ENCODE assay signal across 28 cellular contexts in genomic region chr13:104483631-104484030, GRCh38.
DNase-seq lines count a peak whose midpoint lies in the region; ATAC-seq, FAIRE-seq and TF ChIP-seq lines count a peak whose summit lies in the region.
"Had no signal": no experiment of that assay in that cellular context is flagged by ENCODE, and none has a peak within 500 bp of the region (broad histone marks: within the 10 kb centered on the region; RNA-seq: fewer than 3 reads in every experiment).

No MANE protein-coding gene starts in this region.

- ATAC-seq in upper lobe of right lung (peak; percentile 24), left ventricle myocardium superior (no peak), GM19023 (IDR thresholded peaks at IDR 0.05; ENCODE audit: unreplicated experiment) (no peak)
- ATAC-seq: GM12878 had no signal

- no peak overlapping the region for H2BK5ac ChIP-seq in H1 (ENCODE audit: low read depth, low read length)
- H2BK5ac ChIP-seq in mesenchymal stem cell (ENCODE audit: low read depth, low read length, poor library complexity, severe bottlenecking) = no peak overlapping the region
- H2BK5ac ChIP-seq in trophoblast cell (ENCODE audit: low read depth, low read length, poor library complexity) = no peak overlapping the region

- H3K14ac ChIP-seq in H1 (ENCODE audit: insufficient read length) = no peak overlapping the region
- H3K14ac ChIP-seq in mesenchymal stem cell (ENCODE audit: low read length in 2 of 2) = no peak overlapping the region
- H3K14ac ChIP-seq in trophoblast cell (ENCODE audit: low read length) = no peak overlapping the region

- no peak overlapping the region for H4K5ac ChIP-seq in H1 (ENCODE audit: insufficient read length, low read depth, low read length)

- H3K4ac ChIP-seq in H1 (replicated peaks; ENCODE audit: insufficient read length, low read depth, low read length) = no peak overlapping the region
- H3K4ac ChIP-seq in mesenchymal stem cell (ENCODE audit: low read depth in 1 of 2, low read length in 2 of 2) = no peak overlapping the region
- H3K4ac ChIP-seq in trophoblast cell (ENCODE audit: low read depth, low read length) = no peak overlapping the region

- no peaks in the 10 kb centered on the region for H4K20me1 ChIP-seq in H1 (replicated peaks in 1 of 2; ENCODE audit: control insufficient read depth in 1 of 2, insufficient read depth in 2 of 2, low read length in 2 of 2)
- H4K20me1 ChIP-seq in smooth muscle cell (ENCODE audit: low read depth) = no peaks in the 10 kb centered on the region
- H4K20me1 ChIP-seq: BLaER1 had no signal

- intact Hi-C loops in upper lobe of right lung (cut with DNase I) = no loop called here
- intact Hi-C loops in left ventricle myocardium superior (cut with micrococcal nuclease) = no loop called here

- no peak overlapping the region for H3K18ac ChIP-seq in H1 (ENCODE audit: extremely low read depth, low read length)
- no peak overlapping the region for H3K18ac ChIP-seq in mesenchymal stem cell (ENCODE audit: low read depth in 1 of 2, low read length in 2 of 2)
- H3K18ac ChIP-seq in trophoblast cell (ENCODE audit: low read length) = no peak overlapping the region

- H3K79me1 ChIP-seq in H1 (ENCODE audit: low read depth, low read length) (no peaks in the 10 kb centered on the region), mesenchymal stem cell (replicated peaks; ENCODE audit: low read length, poor library complexity, severe bottlenecking) (no peaks in the 10 kb centered on the region), trophoblast cell (ENCODE audit: low read length) (no peaks in the 10 kb centered on the region)

- H2BK20ac ChIP-seq in H1 (ENCODE audit: low read length) = no peak overlapping the region

- no peak overlapping the region for H2BK15ac ChIP-seq in H1 (ENCODE audit: low read length)
- H2BK15ac ChIP-seq in mesenchymal stem cell (ENCODE audit: low read depth, poor library complexity, severe bottlenecking) = no peak overlapping the region

- TF ChIP-seq CTCF in H1 (IDR thresholded peaks at IDR 0.05; ENCODE audit: control extremely low read depth in 1 of 3, insufficient read depth in 1 of 3, low read depth in 1 of 3, low read length in 3 of 3) = no peak
- no peak for TF ChIP-seq CTCF in upper lobe of right lung (IDR thresholded peaks at IDR 0.05)
- TF ChIP-seq CTCF in smooth muscle cell (IDR thresholded peaks at IDR 0.05; ENCODE audit: borderline replicate concordance, insufficient read depth, poor library complexity, severe bottlenecking) = no peak

- H3K4me2 ChIP-seq in H1 (ENCODE audit: insufficient read depth in 1 of 2, low read depth in 2 of 2, low read length in 2 of 2) (no peak overlapping the region), mesenchymal stem cell (ENCODE audit: low read length, poor library complexity, severe bottlenecking) (no peak overlapping the region), trophoblast cell (ENCODE audit: low read length) (no peak overlapping the region), smooth muscle cell (no peak overlapping the region)
- H3K4me2 ChIP-seq: BLaER1 had no signal

- H3K4me1 ChIP-seq in H1 (replicated peaks in 1 of 4; ENCODE audit: control insufficient read depth in 3 of 4, insufficient read depth in 4 of 4, low read length in 3 of 4) = no peaks in the 10 kb centered on the region
- no peaks in the 10 kb centered on the region for H3K4me1 ChIP-seq in mesenchymal stem cell (ENCODE audit: control insufficient read depth, insufficient read depth, low read depth, low read length)
- H3K4me1 ChIP-seq in trophoblast cell (ENCODE audit: control insufficient read depth in 1 of 2, insufficient read depth in 2 of 2, low read length in 2 of 2) = no peaks in the 10 kb centered on the region
- no peaks in the 10 kb centered on the region for H3K4me1 ChIP-seq in upper lobe of right lung
- no peaks in the 10 kb centered on the region for H3K4me1 ChIP-seq in smooth muscle cell (ENCODE audit: low read depth)
- H3K4me1 ChIP-seq: BE2C, BLaER1 had no signal

- WGBS in H1 (ENCODE audit: extremely low coverage in 1 of 2, insufficient coverage in 1 of 2, insufficient read length in 1 of 2, insufficient replicate concordance in 2 of 2, low coverage in 1 of 2, low lambda C conversion rate in 2 of 2, missing lambda C conversion rate in 1 of 2), 2 experiments = 98% methylated on average over 10 of the region's 10 CpGs; no CpG with 5 or more reads in 1 of the 2 experiments
- 97% methylated on average over 8 of the region's 10 CpGs for WGBS in mesenchymal stem cell
- no CpG with 5 or more reads among the region's 10 CpGs for WGBS in trophoblast cell (ENCODE audit: extremely low coverage, insufficient coverage, insufficient read length)
- 94% methylated on average over 10 of the region's 10 CpGs for WGBS in smooth muscle cell (ENCODE audit: low lambda C conversion rate)

- FAIRE-seq in H1 (lab: Jason Lieb, UNC) = no peak
- FAIRE-seq: GM12878, GM12892, GM18507, GM19239 had no signal

- H4K91ac ChIP-seq in H1 (replicated peaks; ENCODE audit: insufficient read length, low read length) = no peak overlapping the region
- H4K91ac ChIP-seq in mesenchymal stem cell (ENCODE audit: low read length) = peak overlapping the region; percentile 11
- no peak overlapping the region for H4K91ac ChIP-seq in trophoblast cell (ENCODE audit: low read depth, low read length)

- no peaks in the 10 kb centered on the region for H3F3A ChIP-seq in smooth muscle cell (ENCODE audit: low read depth)

- POLR2A ChIA-PET in H1 (lab: Charles Lee; ENCODE audit: partially characterized antibody) = no interaction called here

- no peak for TF ChIP-seq EP300 in H1 (IDR thresholded peaks at IDR 0.05; ENCODE audit: borderline replicate concordance in 1 of 2, low read depth in 2 of 2, low read length in 2 of 2)

- no peak overlapping the region for H3K23ac ChIP-seq in H1 (ENCODE audit: insufficient read length)
- H3K23ac ChIP-seq in mesenchymal stem cell (ENCODE audit: low read length in 2 of 2) = no peak overlapping the region
- H3K23ac ChIP-seq in trophoblast cell (ENCODE audit: low read length) = no peak overlapping the region

- H3K56ac ChIP-seq in H1 (replicated peaks; ENCODE audit: insufficient read length, low read depth, low read length) = no peak overlapping the region

- peak overlapping the region; percentile 53; the same call in 1 of the 2 replicates for H2AFZ ChIP-seq in H1 (ENCODE audit: low read length)
- no peak overlapping the region for H2AFZ ChIP-seq in mesenchymal stem cell (ENCODE audit: low read depth, low read length)
- no peak overlapping the region for H2AFZ ChIP-seq in trophoblast cell (ENCODE audit: insufficient read depth, low read length, poor library complexity)
- H2AFZ ChIP-seq in smooth muscle cell (ENCODE audit: low read depth) = no peak overlapping the region

- H3K9me3 ChIP-seq in H1 (ENCODE audit: insufficient read depth in 2 of 2, low read depth in 1 of 2, low read length in 1 of 2) (no peaks in the 10 kb centered on the region), mesenchymal stem cell (ENCODE audit: control insufficient read depth, low read length) (peaks cover 11% of the 10 kb centered on the region), trophoblast cell (ENCODE audit: insufficient read depth, low read depth, low read length) (peaks cover 2% of the 10 kb centered on the region), upper lobe of right lung (peaks cover 9% of the 10 kb centered on the region), smooth muscle cell (replicated peaks; ENCODE audit: low read depth) (no peaks in the 10 kb centered on the region)
- H3K9me3 ChIP-seq: BE2C, BLaER1 had no signal

- H3K79me2 ChIP-seq in H1 (ENCODE audit: control insufficient read depth in 1 of 2, insufficient read depth in 2 of 2, low read length in 2 of 2) (no peaks in the 10 kb centered on the region), trophoblast cell (ENCODE audit: control insufficient read depth, insufficient read depth, low read length, poor library complexity) (no peaks in the 10 kb centered on the region), smooth muscle cell (ENCODE audit: low read depth) (no peaks in the 10 kb centered on the region)

- no peak overlapping the region for H4K12ac ChIP-seq in trophoblast cell (ENCODE audit: low read depth, low read length)

- no peaks in the 10 kb centered on the region for H3K36me3 ChIP-seq in H1 (ENCODE audit: control insufficient read depth in 2 of 4, insufficient read depth in 4 of 4, low read length in 3 of 4)
- no peaks in the 10 kb centered on the region for H3K36me3 ChIP-seq in mesenchymal stem cell (ENCODE audit: control insufficient read depth in 1 of 2, insufficient read depth in 2 of 2, low read depth in 1 of 2, low read length in 2 of 2)
- H3K36me3 ChIP-seq in trophoblast cell (ENCODE audit: control insufficient read depth in 1 of 2, insufficient read depth in 2 of 2, low read length in 2 of 2) = no peaks in the 10 kb centered on the region
- H3K36me3 ChIP-seq in upper lobe of right lung = no peaks in the 10 kb centered on the region
- H3K36me3 ChIP-seq in smooth muscle cell (ENCODE audit: low read depth) = no peaks in the 10 kb centered on the region
- H3K36me3 ChIP-seq: BE2C, BLaER1 had no signal

- H2BK120ac ChIP-seq in H1 (replicated peaks; ENCODE audit: low read depth, low read length) = no peak overlapping the region
- H2BK120ac ChIP-seq in mesenchymal stem cell (ENCODE audit: low read depth, low read length) = no peak overlapping the region
- no peak overlapping the region for H2BK120ac ChIP-seq in trophoblast cell (ENCODE audit: insufficient read depth, low read length, poor library complexity)

- no peak for TF ChIP-seq RAD21 in H1 (IDR thresholded peaks at IDR 0.05 in 1 of 2, conservative IDR thresholded peaks at IDR 0.05 in 1 of 2; ENCODE audit: low read depth in 2 of 2, low read length in 2 of 2)

- DNase-seq in H1 (ENCODE audit: low read depth in 1 of 2, low spot score in 2 of 2) = no peak
- no peak for DNase-seq in mesenchymal stem cell
- no peak for DNase-seq in trophoblast cell
- DNase-seq in upper lobe of right lung = no peak
- no peak for DNase-seq in left ventricle myocardium superior
- no peak for DNase-seq in NCI-H1436 treated with DMSO at 0.1 percent for 48 hours (lab: John Stamatoyannopoulos, UW)
- no peak for DNase-seq in smooth muscle cell (lab: John Stamatoyannopoulos, UW; ENCODE audit: unreplicated experiment)
- DNase-seq: 8988T; ACHN; BE2C; C1 segment of cervical spinal cord; CD4-positive, alpha-beta memory T cell; CD4-positive, CD25-positive, alpha-beta regulatory T cell; CD8-positive, alpha-beta memory T cell; COR-L47; DMS 273 treated with DMSO at 0.1 percent for 48 hours; DMS153; DMS53; DMS79; DND-41; EL; GDM1 had no signal

- H2AK5ac ChIP-seq in H1 (ENCODE audit: low read depth, low read length) = no peak overlapping the region
- H2AK5ac ChIP-seq in mesenchymal stem cell (ENCODE audit: low read length, severe bottlenecking) = no peak overlapping the region
- no peak overlapping the region for H2AK5ac ChIP-seq in trophoblast cell (ENCODE audit: low read length)

- no peak for TF ChIP-seq POLR2A in H1 (IDR thresholded peaks at IDR 0.05; ENCODE audit: control extremely low read depth in 1 of 2, low read depth in 2 of 2, low read length in 2 of 2)

- H3K4me3 ChIP-seq in H1 (ENCODE audit: extremely low read depth in 1 of 4, insufficient read depth in 2 of 4, low read depth in 3 of 4, low read length in 4 of 4) = no peak overlapping the region
- no peak overlapping the region for H3K4me3 ChIP-seq in mesenchymal stem cell (ENCODE audit: insufficient read depth in 1 of 2, low read depth in 1 of 2, low read length in 2 of 2)
- peak overlapping the region; percentile 53 for H3K4me3 ChIP-seq in trophoblast cell (ENCODE audit: low read depth, low read length)
- H3K4me3 ChIP-seq in upper lobe of right lung = no peak overlapping the region
- no peak overlapping the region for H3K4me3 ChIP-seq in smooth muscle cell
- H3K4me3 ChIP-seq: BLaER1, GM12878 had no signal

- CTCF ChIA-PET in H1 (lab: Charles Lee; ENCODE audit: partially characterized antibody) = no interaction called here

- H4K8ac ChIP-seq in H1 (ENCODE audit: extremely low read depth, insufficient read depth, low read length) (peak overlapping the region; percentile 80; the same call in 1 of the 2 replicates), mesenchymal stem cell (ENCODE audit: low read length) (no peak overlapping the region), trophoblast cell (ENCODE audit: low read depth, low read length) (no peak overlapping the region)

- H3K9ac ChIP-seq in H1 (replicated peaks in 1 of 4; ENCODE audit: extremely low read depth in 1 of 4, low read depth in 3 of 4, low read length in 3 of 4) = no peak overlapping the region
- H3K9ac ChIP-seq in mesenchymal stem cell (ENCODE audit: low read length) = no peak overlapping the region
- no peak overlapping the region for H3K9ac ChIP-seq in trophoblast cell (ENCODE audit: low read length)
- no peak overlapping the region for H3K9ac ChIP-seq in smooth muscle cell (ENCODE audit: low read depth)
- H3K9ac ChIP-seq: BLaER1 had no signal

- H2BK12ac ChIP-seq in H1 (ENCODE audit: low read depth, low read length) = no peak overlapping the region
- no peak overlapping the region for H2BK12ac ChIP-seq in mesenchymal stem cell (ENCODE audit: low read length in 2 of 2)
- H2BK12ac ChIP-seq in trophoblast cell (ENCODE audit: low read length) = no peak overlapping the region

- H3K27me3 ChIP-seq in H1 (replicated peaks in 1 of 4; ENCODE audit: control insufficient read depth in 3 of 4, extremely low read depth in 1 of 4, insufficient read depth in 3 of 4, low read length in 3 of 4) (no peaks in the 10 kb centered on the region), mesenchymal stem cell (ENCODE audit: control insufficient read depth in 1 of 2, insufficient read depth in 1 of 2, low read length in 2 of 2) (no peaks in the 10 kb centered on the region), trophoblast cell (ENCODE audit: insufficient read depth, low read length) (no peaks in the 10 kb centered on the region), upper lobe of right lung (no peaks in the 10 kb centered on the region), smooth muscle cell (ENCODE audit: low read depth) (no peaks in the 10 kb centered on the region)
- H3K27me3 ChIP-seq: BE2C, BLaER1 had no signal

- no peak overlapping the region for H3K27ac ChIP-seq in H1 (ENCODE audit: low read depth, low read length)
- H3K27ac ChIP-seq in mesenchymal stem cell (ENCODE audit: low read length, poor library complexity, severe bottlenecking) = no peak overlapping the region
- H3K27ac ChIP-seq in trophoblast cell (ENCODE audit: low read depth, low read length) = no peak overlapping the region
- H3K27ac ChIP-seq in upper lobe of right lung = no peak overlapping the region
- H3K27ac ChIP-seq in smooth muscle cell (ENCODE audit: low read depth) = no peak overlapping the region
- H3K27ac ChIP-seq: BLaER1 had no signal

- H3K23me2 ChIP-seq in H1 (ENCODE audit: low read depth, low read length) = no peaks in the 10 kb centered on the region
